8 cellular contexts compared by ENCODE assay signal in genomic region chr17:81471804-81472456, GRCh38. TPM values are rescaled to one million over a fixed set of nuclear protein-coding genes. Genes with fewer than 3 reads are reported as not detected.
A peak's percentile ranks its signal among the peaks of the same experiment; 100 is the strongest.
DNase-seq lines count a peak whose midpoint lies in the region; ATAC-seq, FAIRE-seq and TF ChIP-seq lines count a peak whose summit lies in the region.

No MANE protein-coding gene starts in this region.

- H3K36me3 ChIP-seq in kidney (ENCODE audit: control insufficient read depth in 1 of 2, insufficient read depth in 2 of 2, low read length in 2 of 2): no peaks in the 10 kb centered on the region
- no peaks in the 10 kb centered on the region for H3K36me3 ChIP-seq in thyroid gland

- no peak overlapping the region for H3K4me3 Mint-ChIP-seq in T-helper 17 cell

- no peak for FAIRE-seq in kidney (lab: Jason Lieb, UNC)

- H3K27ac ChIP-seq in kidney (ENCODE audit: low read depth in 2 of 2, low read length in 2 of 2): no peak overlapping the region
- H3K27ac ChIP-seq in thyroid gland: no peak overlapping the region

- peaks cover 4% of the 10 kb centered on the region for H3K4me1 Mint-ChIP-seq in T-helper 17 cell

- H3K36me3 Mint-ChIP-seq in T-helper 17 cell (ENCODE audit: low read depth): no peaks in the 10 kb centered on the region

- 90 to 91% methylated on average over 25 to 30 of the region's 30 CpGs for WGBS in thyroid gland, 2 donors

- H3K9me3 ChIP-seq in kidney (ENCODE audit: control insufficient read depth in 1 of 2, low read length in 2 of 2) (no peaks in the 10 kb centered on the region), thyroid gland (no peaks in the 10 kb centered on the region), T-helper 17 cell (ENCODE audit: control insufficient read depth, low read length, poor library complexity, severe bottlenecking) (no peaks in the 10 kb centered on the region)

- intact Hi-C loops in kidney (cut with DNase I) (no loop called here), thyroid gland (cut with DNase I) (no loop called here)

- no peaks in the 10 kb centered on the region for H3K4me1 ChIP-seq in kidney (ENCODE audit: control insufficient read depth in 1 of 2, insufficient read depth in 1 of 2, low read depth in 1 of 2, low read length in 2 of 2)
- H3K4me1 ChIP-seq in thyroid gland: no peaks in the 10 kb centered on the region

- H3K4me3 ChIP-seq in AG09309 (ENCODE audit: control insufficient read depth, low read depth, low read length) (peak overlapping the region; percentile 25), kidney (ENCODE audit: low read length in 2 of 2) (peak overlapping the region; percentile 41 to 51), thyroid gland (replicated peaks in 1 of 3) (no peak overlapping the region)

- peak in 1 of 2 donors; percentile 10 for TF ChIP-seq POLR2A in thyroid gland (IDR thresholded peaks at IDR 0.05)

- DNase-seq in AG09309 (ENCODE audit: low read depth): peak; percentile 74
- DNase-seq in HPDE6-E6E7 (ENCODE audit: extremely low spot score): peak; percentile 98
- DNase-seq in anterior cingulate cortex (lab: John Stamatoyannopoulos, UW): peak in 55 of 58 donors; percentile 15 to 84 (median 55)
- DNase-seq in kidney: peak; percentile 95
- peak; percentile 54 to 64 for DNase-seq in thyroid gland
- DNase-seq in NOMO-1 (lab: John Stamatoyannopoulos, UW; ENCODE audit: unreplicated experiment in 2 of 2): no peak
- no peak for DNase-seq in T-helper 17 cell

- H3K27ac Mint-ChIP-seq in T-helper 17 cell: no peak overlapping the region

- TF ChIP-seq CTCF in AG09309 (IDR thresholded peaks at IDR 0.05; ENCODE audit: control insufficient read depth, insufficient read depth, low read depth, low read length, missing control alignments) (peak; percentile 79), kidney (IDR thresholded peaks at IDR 0.05; ENCODE audit: borderline replicate concordance, extremely low read depth, insufficient read depth) (peak; percentile 30), thyroid gland (IDR thresholded peaks at IDR 0.05) (peak in 1 of 6 experiments; percentile 18)

- H3K27me3 Mint-ChIP-seq in T-helper 17 cell: no peaks in the 10 kb centered on the region

- H3K9ac ChIP-seq in kidney (ENCODE audit: low read length in 2 of 2): no peak overlapping the region

- no peak for ATAC-seq in HG02623 (IDR thresholded peaks at IDR 0.05; ENCODE audit: unreplicated experiment)
- ATAC-seq in T-helper 17 cell: no peak

- no peaks in the 10 kb centered on the region for H3K27me3 ChIP-seq in thyroid gland

RNA-seq across cellular contexts. Expression of gene ACTG1, which starts 40.7 kb away (rescaled TPM):
- total RNA-seq in kidney (2,632 TPM), thyroid gland (1,000 to 10,000 TPM; 1,168 to 4,304 (median 2,945) TPM), T-helper 17 cell (1,000 to 10,000 TPM; 1,202 to 1,502 TPM)
- 1,350 TPM for polyA plus RNA-seq in kidney (ENCODE audit: insufficient read depth, low read depth, low replicate concordance)

RNA-seq across cellular contexts. Expression of gene FSCN2, which starts 56.2 kb away (rescaled TPM):
- total RNA-seq in kidney (3.8 TPM), thyroid gland (10 to 100 TPM in 3 of 4 donors, 1 to 10 TPM in 1; 9.7 to 20.7 (median 17.0) TPM), T-helper 17 cell (under 1 TPM; 0.65 to 0.72 TPM)
- 0.26 TPM for polyA plus RNA-seq in kidney (ENCODE audit: insufficient read depth, low read depth, low replicate concordance)

Comparison
In these comparisons a context has a peak if more than half of its experiments do, and no peak if none do; other contexts are left out.
1. DNase-seq: peak in AG09309 (single experiment), HPDE6-E6E7 (single experiment), anterior cingulate cortex (55 of 58), kidney (single experiment) and thyroid gland (2 of 2); none in NOMO-1 (0 of 2) and T-helper 17 cell (0 of 3).
2. H3K4me3 ChIP-seq: peak in AG09309 (single experiment) and kidney (2 of 2); none in thyroid gland (0 of 3).